In the genomic region with DNA sequence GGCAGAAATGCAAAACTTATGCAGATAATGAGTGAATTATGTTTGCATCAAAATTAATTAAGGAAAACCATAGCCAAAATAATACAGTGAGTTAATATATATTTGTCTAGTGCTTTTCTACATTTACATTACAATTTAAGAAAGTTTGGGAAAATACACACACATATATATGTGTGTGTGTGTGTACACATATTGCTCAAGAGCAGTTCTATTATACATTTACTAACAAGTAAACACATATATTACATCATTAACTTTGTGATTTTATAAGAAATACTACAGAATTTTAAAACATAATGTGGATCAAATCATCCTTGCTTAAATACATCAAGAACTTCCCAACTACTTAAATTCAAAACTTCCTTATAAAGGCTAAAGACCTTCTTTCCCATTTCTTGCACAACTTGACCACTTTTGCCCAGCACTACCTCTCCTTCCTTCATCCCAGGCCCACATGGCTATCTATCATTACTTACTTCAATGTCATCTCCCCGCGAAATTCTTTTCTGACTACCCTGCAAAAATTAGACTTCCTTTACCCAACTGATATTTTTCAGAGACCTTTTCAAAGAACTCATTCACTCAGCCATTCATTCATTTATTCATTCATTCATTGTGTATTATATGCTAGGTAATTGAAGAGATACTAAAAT, we compare ENCODE assay signal across 21 cellular contexts.
"Had no signal": no experiment of that assay in that cellular context is flagged by ENCODE, and none has a peak within 500 bp of the region (broad histone marks: within the 10 kb centered on the region; RNA-seq: fewer than 3 reads in every experiment).

No MANE protein-coding gene starts in this region.

- H3K4me1 ChIP-seq: lower lobe of right lung, uterus had no signal

- H3K27ac ChIP-seq: cardiac muscle cell, lower lobe of right lung, right atrium auricular region, suprapubic skin, transverse colon, uterus, WERI-Rb-1 had no signal

- H3K27ac Mint-ChIP-seq: activated naive CD8-positive, alpha-beta T cell; activated T-helper 1 cell treated with anti-CD3 and anti-CD28 coated beads, Interleukin-12 subunit alpha, Interleukin-12 subunit beta, Interleukin-2, Interleukin-4 antibody, amounts not matched to agents 30 ng/mL and 10 ng/mL and 1 ng/mL, durations not matched to agents 14 hours and 24 hours and 36 hours; effector memory CD8-positive, alpha-beta T cell; nephron progenitor cell; progenitor cell of endocrine pancreas; stimulated activated naive CD8-positive, alpha-beta T cell treated with anti-CD3 and anti-CD28 coated beads, Interleukin-15, amount 100 ng/mL, for 72 hours had no signal

- H3K9me3 Mint-ChIP-seq: activated T-helper 1 cell treated with anti-CD3 and anti-CD28 coated beads, Interleukin-12 subunit alpha, Interleukin-12 subunit beta, Interleukin-2, Interleukin-4 antibody, amounts not matched to agents 30 ng/mL and 10 ng/mL and 1 ng/mL, durations not matched to agents 14 hours and 24 hours and 36 hours; effector memory CD8-positive, alpha-beta T cell; nephron progenitor cell; stimulated activated naive CD8-positive, alpha-beta T cell treated with anti-CD3 and anti-CD28 coated beads, Interleukin-15, amount 100 ng/mL, for 72 hours had no signal

- H3K27me3 Mint-ChIP-seq: activated naive CD8-positive, alpha-beta T cell; effector memory CD8-positive, alpha-beta T cell; progenitor cell of endocrine pancreas; stimulated activated naive CD8-positive, alpha-beta T cell treated with anti-CD3 and anti-CD28 coated beads, Interleukin-15, amount 100 ng/mL, for 72 hours had no signal

- H3K4me3 ChIP-seq: cardiac muscle cell, lower lobe of right lung, right atrium auricular region, suprapubic skin, transverse colon, uterus had no signal

- DNase-seq: activated CD4-positive, alpha-beta T cell treated with anti-CD3 and anti-CD28 coated beads, Interleukin-2, amount 50 U/mL, for 4 hours; amniotic stem cell; effector memory CD8-positive, alpha-beta T cell; foreskin melanocyte; hypothalamus; islet precursor cell; left colon; lower lobe of right lung; midbrain; nephron progenitor cell; stimulated activated naive CD8-positive, alpha-beta T cell treated with anti-CD3 and anti-CD28 coated beads, Interleukin-15, amount 100 ng/mL, for 72 hours; T-helper 2 cell; transverse colon; uterus; WERI-Rb-1 had no signal

- H3K36me3 ChIP-seq: cardiac muscle cell, lower lobe of right lung, right atrium auricular region, suprapubic skin, transverse colon, uterus, WERI-Rb-1 had no signal

- H3K27me3 ChIP-seq: cardiac muscle cell, right atrium auricular region, suprapubic skin, transverse colon, uterus had no signal

- H3K9me3 ChIP-seq: lower lobe of right lung, right atrium auricular region, suprapubic skin, transverse colon, uterus had no signal

- ATAC-seq: effector memory CD8-positive, alpha-beta T cell; left colon; lower lobe of right lung; stimulated activated naive CD8-positive, alpha-beta T cell treated with anti-CD3 and anti-CD28 coated beads, Interleukin-15, amount 100 ng/mL, for 72 hours had no signal

- H3K4me3 Mint-ChIP-seq: activated naive CD8-positive, alpha-beta T cell; activated T-helper 1 cell treated with anti-CD3 and anti-CD28 coated beads, Interleukin-12 subunit alpha, Interleukin-12 subunit beta, Interleukin-2, Interleukin-4 antibody, amounts not matched to agents 30 ng/mL and 10 ng/mL and 1 ng/mL, durations not matched to agents 14 hours and 24 hours and 36 hours; effector memory CD8-positive, alpha-beta T cell; nephron progenitor cell; stimulated activated naive CD8-positive, alpha-beta T cell treated with anti-CD3 and anti-CD28 coated beads, Interleukin-15, amount 100 ng/mL, for 72 hours had no signal
